ENCODE assay signal across 8 cellular contexts in genomic region chrX:107348990-107349389, GRCh38.
"Had no signal": no experiment of that assay in that cellular context is flagged by ENCODE, and none has a peak within 500 bp of the region (broad histone marks: within the 10 kb centered on the region; RNA-seq: fewer than 3 reads in every experiment).

No MANE protein-coding gene starts in this region.

- H3K9ac ChIP-seq: KMS-11 had no signal

- DNase-seq: IMR-90, KBM-7, KG1 had no signal

- H3K27ac ChIP-seq: HL-60, KMS-11 had no signal

- H3K4me2 ChIP-seq: KMS-11 had no signal

- H3K9me3 Mint-ChIP-seq: IgD-negative memory B cell had no signal

- ATAC-seq: HepG2 had no signal

- FAIRE-seq: HepG2, HTR-8/SVneo had no signal

- H3K4me1 Mint-ChIP-seq: IgD-negative memory B cell had no signal

- H3K27ac Mint-ChIP-seq: IgD-negative memory B cell had no signal

- H3K4me3 Mint-ChIP-seq: IgD-negative memory B cell had no signal
